ENCODE assay signal across 13 cellular contexts in genomic region chr14:69539631-69540410, GRCh38. TPM values are rescaled to one million over a fixed set of nuclear protein-coding genes. Genes with fewer than 3 reads are reported as not detected.
DNase-seq lines count a peak whose midpoint lies in the region; FAIRE-seq and TF ChIP-seq lines count a peak whose summit lies in the region.
"Had no signal": no experiment of that assay in that cellular context is flagged by ENCODE, and none has a peak within 500 bp of the region (broad histone marks: within the 10 kb centered on the region; RNA-seq: fewer than 3 reads in every experiment).

No MANE protein-coding gene starts in this region.

- H3K27me3 ChIP-seq in GM23248 (replicated peaks; ENCODE audit: insufficient read depth), result peaks cover 8% of the 10 kb centered on the region; the same call in 1 of the 2 replicates
- peaks cover 32% of the 10 kb centered on the region for H3K27me3 ChIP-seq in OCI-LY3 (ENCODE audit: low read depth, low read length)
- no peaks in the 10 kb centered on the region for H3K27me3 ChIP-seq in subcutaneous abdominal adipose tissue (ENCODE audit: control insufficient read depth in 5 of 5, insufficient read depth in 4 of 5, low read length in 5 of 5)

- TF ChIP-seq CTCF in OCI-LY3 (IDR thresholded peaks at IDR 0.05; ENCODE audit: low read depth, low read length), result no peak
- TF ChIP-seq CTCF in fibroblast of the aortic adventitia (IDR thresholded peaks at IDR 0.05; ENCODE audit: insufficient read depth, low read length), result no peak

- 47 to 50% methylated on average over 6 of the region's 6 CpGs for WGBS in GM23248 (ENCODE audit: low coverage in 1 of 2, low lambda C conversion rate in 2 of 2, missing lambda C conversion rate in 2 of 2), 2 experiments

- DNase-seq in GM23248, result peak; percentile 68
- peak; percentile 85 for DNase-seq in fibroblast of the aortic adventitia (ENCODE audit: low read depth)
- DNase-seq in SK-N-DZ (ENCODE audit: low spot score), result no peak
- DNase-seq in HTR-8/SVneo (ENCODE audit: insufficient read length, low spot score), result no peak
- no peak for DNase-seq in midbrain (lab: John Stamatoyannopoulos, UW)
- DNase-seq: NCI-H187; NK-92 treated with Interleukin-12 subunit alpha and Interleukin-12 subunit beta, amount 100 ng/mL, for 24 hours; occipital lobe; T-helper 1 cell had no signal

- no peaks in the 10 kb centered on the region for H4K20me1 ChIP-seq in GM23248 (ENCODE audit: insufficient read depth)
- no peaks in the 10 kb centered on the region for H4K20me1 ChIP-seq in OCI-LY3 (ENCODE audit: insufficient read depth, low read length)

- H2AFZ ChIP-seq in GM23248 (no peak overlapping the region), OCI-LY3 (ENCODE audit: low read depth, low read length) (no peak overlapping the region)

- in situ Hi-C loops in GM23248 (cut with MboI), result no loop called here

- H3K79me2 ChIP-seq in GM23248 (ENCODE audit: insufficient read depth) (no peaks in the 10 kb centered on the region), OCI-LY3 (ENCODE audit: low read length) (no peaks in the 10 kb centered on the region)

- H3K4me3 ChIP-seq in GM23248, result no peak overlapping the region
- 0 out of 2 replicates have a peak overlapping the region, but pooled peaks have one; percentile 14 for H3K4me3 ChIP-seq in OCI-LY3 (ENCODE audit: low read length)
- no peak overlapping the region for H3K4me3 ChIP-seq in fibroblast of the aortic adventitia (ENCODE audit: low read depth, low read length)
- H3K4me3 ChIP-seq in subcutaneous abdominal adipose tissue (ENCODE audit: low read depth in 1 of 5, low read length in 5 of 5), result no peak overlapping the region

- no peaks in the 10 kb centered on the region for H3K9me3 ChIP-seq in GM23248 (ENCODE audit: low read depth)
- no peaks in the 10 kb centered on the region for H3K9me3 ChIP-seq in OCI-LY3 (ENCODE audit: insufficient read depth, low read length)
- peaks cover 0 to 6% (median 0%) of the 10 kb centered on the region in 5 donors for H3K9me3 ChIP-seq in subcutaneous abdominal adipose tissue (ENCODE audit: control insufficient read depth in 5 of 5, low read length in 5 of 5)

- no peaks in the 10 kb centered on the region for H3K9me2 ChIP-seq in GM23248 (ENCODE audit: insufficient read depth)

- no peaks in the 10 kb centered on the region for H3F3A ChIP-seq in GM23248 (ENCODE audit: insufficient read depth)

- H3K36me3 ChIP-seq in GM23248 (ENCODE audit: low read depth) (no peaks in the 10 kb centered on the region), OCI-LY3 (replicated peaks; ENCODE audit: low read depth, low read length) (no peaks in the 10 kb centered on the region), subcutaneous abdominal adipose tissue (ENCODE audit: control insufficient read depth in 5 of 5, insufficient read depth in 5 of 5, low read length in 5 of 5) (no peaks in the 10 kb centered on the region)

- H3K27ac ChIP-seq in GM23248 (no peak overlapping the region), OCI-LY3 (ENCODE audit: low read length) (no peak overlapping the region), subcutaneous abdominal adipose tissue (ENCODE audit: low read depth, low read length) (peak overlapping the region; percentile 79)

- H3K4me1 ChIP-seq in GM23248 (ENCODE audit: insufficient read depth), result no peaks in the 10 kb centered on the region
- H3K4me1 ChIP-seq in OCI-LY3 (ENCODE audit: low read length), result peaks cover 19% of the 10 kb centered on the region
- peaks cover 0 to 14% (median 12%) of the 10 kb centered on the region in 5 donors for H3K4me1 ChIP-seq in subcutaneous abdominal adipose tissue (ENCODE audit: control insufficient read depth in 5 of 5, insufficient read depth in 5 of 5, low read length in 5 of 5)

- H3K4me2 ChIP-seq in GM23248 (ENCODE audit: unreplicated experiment), result no peak overlapping the region
- peak overlapping the region; percentile 44 for H3K4me2 ChIP-seq in OCI-LY3 (ENCODE audit: low read length)

- H3K9ac ChIP-seq in GM23248 (no peak overlapping the region), OCI-LY3 (ENCODE audit: low read length) (no peak overlapping the region), subcutaneous abdominal adipose tissue (ENCODE audit: low read length in 5 of 5) (no peak overlapping the region)

- no peak for FAIRE-seq in HTR-8/SVneo (lab: Jason Lieb, UNC)
- FAIRE-seq: GM19239 had no signal

RNA-seq across cellular contexts. Expression of gene CCDC177, which starts 34.9 kb away (rescaled TPM):
- not detected in 2 replicates for total RNA-seq in GM23248 (2014; rRNA removed; shearing (Covaris generic))
- not detected in 2 replicates for polyA plus RNA-seq in GM23248 (2016; fragmentation: Nextera tagmentation; extraction: Ambion mirVana)
- total RNA-seq in fibroblast of the aortic adventitia (ENCODE audit: low replicate concordance), result not detected in 2 replicates
- 5.1 and 7.3 TPM in 2 replicates for polyA plus RNA-seq in SK-N-DZ (2014; cell fraction: cytosol; rRNA removed)
- 4.1 and 4.8 TPM in 2 replicates for polyA plus RNA-seq in SK-N-DZ (2014; cell fraction: nucleus; rRNA removed)
- total RNA-seq: glomerular endothelial cell had no signal

RNA-seq across cellular contexts. Expression of gene PLEKHD1, which starts 55.3 kb away (rescaled TPM):
- total RNA-seq in GM23248 (2014; rRNA removed; shearing (Covaris generic)), result not detected in 2 replicates
- polyA plus RNA-seq in GM23248 (2016; fragmentation: Nextera tagmentation; extraction: Ambion mirVana), result not detected in 2 replicates
- 0.09 TPM in 1 of 2 replicates, not detected in the other for total RNA-seq in fibroblast of the aortic adventitia (ENCODE audit: low replicate concordance)
- polyA plus RNA-seq in SK-N-DZ (2014; cell fraction: cytosol; rRNA removed), result 0.10 and 0.12 TPM in 2 replicates
- polyA plus RNA-seq in SK-N-DZ (2014; cell fraction: nucleus; rRNA removed), result not detected in 2 replicates

Comparison
In these comparisons a context has a peak if more than half of its experiments do, and no peak if none do; other contexts are left out.
1. DNase-seq: peak in GM23248 (single experiment) and fibroblast of the aortic adventitia (single experiment); none in SK-N-DZ (single experiment), HTR-8/SVneo (single experiment) and midbrain (single experiment).